In genomic region chr14:75453817-75454434, GRCh38 we compare ENCODE assay signal across 8 cellular contexts. TPM values are rescaled to one million over a fixed set of nuclear protein-coding genes. Genes with fewer than 3 reads are reported as not detected.
DNase-seq lines count a peak whose midpoint lies in the region; ATAC-seq, FAIRE-seq and TF ChIP-seq lines count a peak whose summit lies in the region.

No MANE protein-coding gene starts in this region.

- TF ChIP-seq POLR2A in GM12892 (IDR thresholded peaks at IDR 0.05; ENCODE audit: low read depth, low read length): no peak

- POLR2A ChIA-PET in HEK293T (lab: Yijun Ruan, JAX): no interaction called here

- H3K4me3 ChIP-seq in psoas muscle: no peak overlapping the region

- CTCF ChIA-PET in HEK293T (lab: Yijun Ruan, JAX): interaction anchor here (0.6 kb wide), 1 partner anchor 67 kb away, joined by 3 read pairs; no protein-coding TSS in a partner anchor

- 80 to 89% (median 84%) methylated on average over 14 of the region's 14 CpGs for WGBS in psoas muscle, 3 donors

- H3K27ac ChIP-seq in caudate nucleus (ENCODE audit: low read depth, low read length): peak overlapping the region; percentile 6
- H3K27ac ChIP-seq in psoas muscle: peak overlapping the region; percentile 81

- DNase-seq in GM12892 (ENCODE audit: insufficient read length): peak; percentile 71
- no peak for DNase-seq in caudate nucleus (lab: John Stamatoyannopoulos, UW)
- DNase-seq in psoas muscle: no peak
- DNase-seq in HEK293T (ENCODE audit: extremely low spot score): no peak
- no peak for DNase-seq in NCI-H226
- DNase-seq in UCSD-AML1 (lab: John Stamatoyannopoulos, UW; ENCODE audit: unreplicated experiment): no peak

- peaks cover 98% of the 10 kb centered on the region for H3K4me1 ChIP-seq in psoas muscle

- FAIRE-seq in GM12892 (lab: Jason Lieb, UNC): peak; percentile 89

- ATAC-seq in HG03025 (IDR thresholded peaks at IDR 0.05; ENCODE audit: low FRiP score, unreplicated experiment) (peak; percentile 60), psoas muscle (no peak), HG03442 (IDR thresholded peaks at IDR 0.05; ENCODE audit: unreplicated experiment) (no peak)

- H3K9me3 ChIP-seq in psoas muscle: no peaks in the 10 kb centered on the region

- intact Hi-C loops in psoas muscle (cut with DNase I): no loop called here

- no peaks in the 10 kb centered on the region for H3K27me3 ChIP-seq in psoas muscle (ENCODE audit: insufficient read depth in 3 of 3, low read length in 2 of 3)

- no peak for TF ChIP-seq CTCF in psoas muscle (IDR thresholded peaks at IDR 0.05)

- H3K36me3 ChIP-seq in psoas muscle (ENCODE audit: insufficient read depth in 1 of 2, low read depth in 1 of 2): peaks cover 0 to 10% of the 10 kb centered on the region in 2 donors

TF ChIP-seq in HEK293T, 16 proteins besides CTCF, POLR2A, EP300 and RAD21:
- TF ChIP-seq ELF4 (IDR thresholded peaks at IDR 0.05) (no peak), FOXM1 (IDR thresholded peaks at IDR 0.05; ENCODE audit: borderline replicate concordance) (no peak)

RNA-seq across cellular contexts. Expression of gene JDP2, which starts 26.1 kb away (rescaled TPM):
- polyA plus RNA-seq in GM12892 (2012; ENCODE audit: missing spikeins): 14.7 TPM
- total RNA-seq in psoas muscle: 10 to 100 TPM; 11.0 to 49.6 (median 30.8) TPM
- polyA plus RNA-seq in psoas muscle: 10 to 100 TPM; 13.2 to 73.2 (median 49.9) TPM
